Comparison of ENCODE assay signal across 26 cellular contexts in genomic region chr12:76192416-76192815, GRCh38.
"Had no signal": no experiment of that assay in that cellular context is flagged by ENCODE, and none has a peak within 500 bp of the region (broad histone marks: within the 10 kb centered on the region; RNA-seq: fewer than 3 reads in every experiment).

No MANE protein-coding gene starts in this region.

- H3K27me3 ChIP-seq: breast epithelium, Peyer's patch had no signal

- H3K4me3 Mint-ChIP-seq: activated CD8-positive, alpha-beta T cell treated with anti-CD3 and anti-CD28 coated beads, Interleukin-2, amount 10 ng/mL, durations not matched to agents 7 days and 5 days; activated naive CD8-positive, alpha-beta T cell treated with anti-CD3 and anti-CD28 coated beads, Interleukin-2, amount 10 ng/mL, durations not matched to agents 7 days and 5 days; T-helper 1 cell treated with Interleukin-12 subunit alpha and Interleukin-12 subunit beta and Interleukin-4 antibody, amounts not matched to agents 30 μg/mL and 1 μg/mL, for 36 hours; WTC11 had no signal

- ATAC-seq: activated CD8-positive, alpha-beta T cell treated with anti-CD3 and anti-CD28 coated beads, Interleukin-2, amount 10 ng/mL, durations not matched to agents 7 days and 5 days; WTC11 had no signal

- H3K9me3 ChIP-seq: Peyer's patch had no signal

- H3K27ac Mint-ChIP-seq: activated CD8-positive, alpha-beta T cell treated with anti-CD3 and anti-CD28 coated beads, Interleukin-2, amount 10 ng/mL, durations not matched to agents 7 days and 5 days; activated naive CD8-positive, alpha-beta T cell treated with anti-CD3 and anti-CD28 coated beads, Interleukin-2, amount 10 ng/mL, durations not matched to agents 7 days and 5 days; T-helper 1 cell treated with Interleukin-12 subunit alpha and Interleukin-12 subunit beta and Interleukin-4 antibody, amounts not matched to agents 30 μg/mL and 1 μg/mL, for 36 hours; WTC11 had no signal

- H3K4me3 ChIP-seq: breast epithelium, coronary artery, Peyer's patch had no signal

- DNase-seq: activated CD4-positive, alpha-beta T cell treated with anti-CD3 and anti-CD28 coated beads for 48 hours; activated CD4-positive, alpha-beta T cell treated with anti-CD3 and anti-CD28 coated beads, Interleukin-2, amount 50 U/mL, for 4 hours; activated CD4-positive, CD25-positive, alpha-beta regulatory T cell treated with anti-CD3 and anti-CD28 coated beads, Interleukin-2, amount 50 U/mL, for 72 hours; activated CD8-positive, alpha-beta memory T cell treated with anti-CD3 and anti-CD28 coated beads, Interleukin-2, amount 50 U/mL, for 48 hours; activated CD8-positive, alpha-beta T cell treated with anti-CD3 and anti-CD28 coated beads, Interleukin-2, amount 10 ng/mL, durations not matched to agents 7 days and 5 days; activated naive CD4-positive, alpha-beta T cell treated with anti-CD3 and anti-CD28 coated beads, Interleukin-2, amount 50 U/mL, for 16 hours; activated naive CD8-positive, alpha-beta T cell treated with anti-CD3 and anti-CD28 coated beads, Interleukin-2, amount 10 ng/mL, durations not matched to agents 7 days and 5 days; activated T-cell treated with anti-CD3 and anti-CD28 coated beads, Interleukin-2, amount 50 U/mL, for 1 hour; aorta; caudate nucleus; Kasumi-1; NCI-H1105; NCI-H1436 treated with DMSO at 0.1 percent for 48 hours; NCI-H187; NCI-H2081; NCI-H510A treated with DMSO at 0.1 percent for 48 hours; NCI-H69; NK-92 treated with Interleukin-12 subunit alpha and Interleukin-12 subunit beta, amount 100 ng/mL, for 24 hours; OCI-M1; Peyer's patch; Right ventricle myocardium superior had no signal

- H3K36me3 ChIP-seq: breast epithelium, Peyer's patch had no signal

- H3K27ac ChIP-seq: breast epithelium, coronary artery, Peyer's patch, RWPE1 had no signal

- H3K4me1 ChIP-seq: breast epithelium, Peyer's patch had no signal
